ENCODE assay signal across 8 cellular contexts in genomic region chr12:2794261-2794735, GRCh38. TPM values are rescaled to one million over a fixed set of nuclear protein-coding genes. Genes with fewer than 3 reads are reported as not detected.
DNase-seq lines count a peak whose midpoint lies in the region; ATAC-seq and TF ChIP-seq lines count a peak whose summit lies in the region.

No MANE protein-coding gene starts in this region.

- peak in 7 of 10 experiments; percentile 6 to 46 (median 17) for DNase-seq in CD4-positive, alpha-beta T cell
- DNase-seq in activated B cell treated with CpG ODN at 0.5 μM for 24 hours = peak; percentile 52
- DNase-seq in endodermal cell = no peak
- DNase-seq in mesothelial cell of epicardium (ENCODE audit: low spot score in 2 of 2, unreplicated experiment in 2 of 2) = peak in 1 of 2 experiments; percentile 44
- peak in 1 of 2 donors; percentile 81 for DNase-seq in suprapubic skin (ENCODE audit: low spot score in 2 of 2)

- H3K9ac ChIP-seq in endodermal cell (ENCODE audit: extremely low read depth, low read length, poor library complexity, severe bottlenecking) = peak overlapping the region; percentile 59

- peak; percentile 10 for ATAC-seq in CD4-positive, alpha-beta T cell (ENCODE audit: poor library complexity)
- ATAC-seq in HG02588 (IDR thresholded peaks at IDR 0.05; ENCODE audit: unreplicated experiment) (peak; percentile 5), activated B cell treated with CpG ODN at 0.5 μM for 24 hours (ENCODE audit: low read depth) (peak; percentile 9), HG02970 (IDR thresholded peaks at IDR 0.05; ENCODE audit: low FRiP score, unreplicated experiment) (no peak), GM19463 (IDR thresholded peaks at IDR 0.05; ENCODE audit: unreplicated experiment) (no peak)

- peaks cover 9% of the 10 kb centered on the region for H3K4me1 ChIP-seq in endodermal cell (ENCODE audit: control insufficient read depth, insufficient read depth, low read length)
- peaks cover 29% of the 10 kb centered on the region for H3K4me1 ChIP-seq in suprapubic skin

- no peak for TF ChIP-seq POLR2A in suprapubic skin (IDR thresholded peaks at IDR 0.05)

- TF ChIP-seq EP300 in suprapubic skin (IDR thresholded peaks at IDR 0.05) = no peak

- no peaks in the 10 kb centered on the region for H3K27me3 ChIP-seq in CD4-positive, alpha-beta T cell (ENCODE audit: control insufficient read depth, insufficient read depth, low read length)
- H3K27me3 ChIP-seq in endodermal cell (ENCODE audit: control insufficient read depth, insufficient read depth, low read length, poor library complexity, severe bottlenecking) (peaks cover 7% of the 10 kb centered on the region), suprapubic skin (no peaks in the 10 kb centered on the region)

- no peaks in the 10 kb centered on the region for H3K27me3 Mint-ChIP-seq in CD4-positive, alpha-beta T cell
- no peaks in the 10 kb centered on the region for H3K27me3 Mint-ChIP-seq in activated B cell treated with CpG ODN at 0.5 μM for 24 hours
- peaks cover 12% of the 10 kb centered on the region for H3K27me3 Mint-ChIP-seq in endodermal cell (ENCODE audit: insufficient read depth)
- no peaks in the 10 kb centered on the region for H3K27me3 Mint-ChIP-seq in mesothelial cell of epicardium (ENCODE audit: low read depth)

- intact Hi-C loops in CD4-positive, alpha-beta T cell (cut with DNase I, micrococcal nuclease) = loop anchor here (1.0 to 10.0 kb wide), 6 partner anchors 18 to 997 kb away; partner anchors contain the start of genes DCP1B (in 1 of the 2), FOXM1 (in 1 of the 2), ITFG2 (in 1 of the 2) and RHNO1 (in 1 of the 2)
- intact Hi-C loops in activated B cell treated with CpG ODN at 0.5 μM for 24 hours (cut with micrococcal nuclease) = loop anchor here (2.0 to 10.0 kb wide), 2 partner anchors 83 to 1481 kb away; partner anchors contain the start of genes CCND2, FOXM1 and RHNO1

- CTCF ChIA-PET in CD4-positive, alpha-beta T cell (lab: Charles Lee) = interaction anchor here (3.5 kb wide), 1 partner anchor 9 kb away, joined by 15 read pairs; no protein-coding TSS in a partner anchor
- CTCF ChIA-PET in activated B cell treated with CpG ODN at 0.5 μM for 24 hours (lab: Charles Lee) = interaction anchor here (1.0 kb wide), 1 partner anchor 20 kb away, joined by 3 read pairs; no protein-coding TSS in a partner anchor

- POLR2A ChIA-PET in CD4-positive, alpha-beta T cell (lab: Charles Lee) = interaction anchor here (0.5 to 4.9 kb wide), 8 partner anchors 10 to 1192 kb away, joined by 3 to 48 read pairs (median 6); partner anchors contain the start of genes FOXM1, ITFG2, RHNO1 and TULP3
- POLR2A ChIA-PET in activated B cell treated with CpG ODN at 0.5 μM for 24 hours (lab: Charles Lee) = interaction anchor here (0.6 to 4.7 kb wide), 4 partner anchors 11 to 103 kb away, joined by 3 to 36 read pairs (median 6); partner anchors contain the start of genes ITFG2 and TULP3

- no peaks in the 10 kb centered on the region for H3K9me3 Mint-ChIP-seq in CD4-positive, alpha-beta T cell
- H3K9me3 Mint-ChIP-seq in activated B cell treated with CpG ODN at 0.5 μM for 24 hours (no peaks in the 10 kb centered on the region), endodermal cell (no peaks in the 10 kb centered on the region), mesothelial cell of epicardium (no peaks in the 10 kb centered on the region)

- no peak for TF ChIP-seq CTCF in CD4-positive, alpha-beta T cell (IDR thresholded peaks at IDR 0.05)
- TF ChIP-seq CTCF in activated B cell treated with CpG ODN at 0.5 μM for 24 hours (IDR thresholded peaks at IDR 0.05) (no peak), endodermal cell (conservative IDR thresholded peaks at IDR 0.05) (no peak), mesothelial cell of epicardium (IDR thresholded peaks at IDR 0.05; ENCODE audit: unreplicated experiment) (no peak), suprapubic skin (IDR thresholded peaks at IDR 0.05) (no peak)

- H3K4me1 Mint-ChIP-seq in CD4-positive, alpha-beta T cell (ENCODE audit: low read depth) = peaks cover 34% of the 10 kb centered on the region
- H3K4me1 Mint-ChIP-seq in activated B cell treated with CpG ODN at 0.5 μM for 24 hours = peaks cover 20% of the 10 kb centered on the region
- peaks cover 23% of the 10 kb centered on the region for H3K4me1 Mint-ChIP-seq in endodermal cell
- H3K4me1 Mint-ChIP-seq in mesothelial cell of epicardium = peaks cover 23% of the 10 kb centered on the region

- H3K27ac Mint-ChIP-seq in CD4-positive, alpha-beta T cell = peak overlapping the region; percentile 83
- H3K27ac Mint-ChIP-seq in activated B cell treated with CpG ODN at 0.5 μM for 24 hours (peak overlapping the region; percentile 81), endodermal cell (no peak overlapping the region), mesothelial cell of epicardium (no peak overlapping the region)

- H3K27ac ChIP-seq in CD4-positive, alpha-beta T cell (ENCODE audit: low read depth, low read length) = peak overlapping the region; percentile 64
- H3K27ac ChIP-seq in endodermal cell (ENCODE audit: low read depth, low read length) = no peak overlapping the region
- H3K27ac ChIP-seq in suprapubic skin = peak overlapping the region; percentile 82

- H3K36me3 ChIP-seq in endodermal cell (ENCODE audit: control insufficient read depth, insufficient read depth, low read length) (peaks cover 27% of the 10 kb centered on the region), suprapubic skin (peaks cover 19% of the 10 kb centered on the region)

- H3K9me3 ChIP-seq in CD4-positive, alpha-beta T cell (ENCODE audit: control insufficient read depth, low read length) = no peaks in the 10 kb centered on the region
- H3K9me3 ChIP-seq in endodermal cell (ENCODE audit: control insufficient read depth, low read length) (no peaks in the 10 kb centered on the region), suprapubic skin (no peaks in the 10 kb centered on the region)

- peak overlapping the region; percentile 96 for H3K4me3 Mint-ChIP-seq in CD4-positive, alpha-beta T cell
- H3K4me3 Mint-ChIP-seq in activated B cell treated with CpG ODN at 0.5 μM for 24 hours (peak overlapping the region; percentile 86), endodermal cell (peak overlapping the region; percentile 65), mesothelial cell of epicardium (peak overlapping the region; percentile 69)

- 4 to 12% methylated on average over 10 to 43 of the region's 43 CpGs for WGBS in endodermal cell (ENCODE audit: insufficient coverage in 1 of 2, insufficient read length in 1 of 2), 2 experiments
- WGBS in suprapubic skin = 1% methylated on average over 24 of the region's 43 CpGs

- peaks cover 34% of the 10 kb centered on the region for H3K36me3 Mint-ChIP-seq in CD4-positive, alpha-beta T cell (ENCODE audit: low read depth)
- peaks cover 33% of the 10 kb centered on the region for H3K36me3 Mint-ChIP-seq in activated B cell treated with CpG ODN at 0.5 μM for 24 hours (ENCODE audit: low read depth)
- peaks cover 25% of the 10 kb centered on the region for H3K36me3 Mint-ChIP-seq in endodermal cell (ENCODE audit: low read depth)
- peaks cover 13% of the 10 kb centered on the region for H3K36me3 Mint-ChIP-seq in mesothelial cell of epicardium

- peak overlapping the region; percentile 82 for H3K4me3 ChIP-seq in endodermal cell (ENCODE audit: low read length)
- H3K4me3 ChIP-seq in suprapubic skin = peak overlapping the region; percentile 82

RNA-seq across cellular contexts. Expression of gene FKBP4, which starts 0.5 kb away (rescaled TPM):
- 10 to 100 TPM; 35.7 to 40.3 TPM for total RNA-seq in CD4-positive, alpha-beta T cell
- 90.5 and 94.7 TPM in 2 replicates for total RNA-seq in activated B cell treated with CpG ODN at 0.5 μM for 24 hours
- 100 to 1,000 TPM; 139 to 253 TPM for total RNA-seq in endodermal cell
- 63.0 TPM for polyA plus RNA-seq in endodermal cell (2013, experiment 1 of 2)
- 56.7 TPM for polyA plus RNA-seq in endodermal cell (2013, experiment 2 of 2)
- 84.7 to 98.4 TPM (median 93.3 TPM) in 3 replicates for total RNA-seq in mesothelial cell of epicardium
- total RNA-seq in suprapubic skin = 10 to 100 TPM; 54.3 to 65.6 (median 59.5) TPM

RNA-seq across cellular contexts. Expression of gene ITFG2, which starts 18.2 kb away (rescaled TPM):
- 10 to 100 TPM; 61.3 to 68.5 TPM for total RNA-seq in CD4-positive, alpha-beta T cell
- total RNA-seq in activated B cell treated with CpG ODN at 0.5 μM for 24 hours (90.1 and 90.6 TPM in 2 replicates), endodermal cell (10 to 100 TPM; 22.5 to 59.5 TPM), mesothelial cell of epicardium (57.4 to 60.0 TPM (median 59.3 TPM) in 3 replicates), suprapubic skin (10 to 100 TPM; 22.4 to 93.3 (median 35.8) TPM)
- polyA plus RNA-seq in endodermal cell (2013, experiment 1 of 2) = 16.9 TPM
- 12.3 TPM for polyA plus RNA-seq in endodermal cell (2013, experiment 2 of 2)

RNA-seq across cellular contexts. Expression of gene NRIP2, which starts 40.5 kb away (rescaled TPM):
- not detected for total RNA-seq in CD4-positive, alpha-beta T cell
- not detected in 2 replicates for total RNA-seq in activated B cell treated with CpG ODN at 0.5 μM for 24 hours
- not detected for total RNA-seq in endodermal cell
- 0.14 TPM for polyA plus RNA-seq in endodermal cell (2013, experiment 1 of 2)
- polyA plus RNA-seq in endodermal cell (2013, experiment 2 of 2) = 0.17 TPM
- 0.14 TPM in 1 of 3 replicates, not detected in the others for total RNA-seq in mesothelial cell of epicardium
- total RNA-seq in suprapubic skin = 1 to 10 TPM in 3 of 4 donors, under 1 TPM in 1; 0.48 to 4.7 (median 1.9) TPM

Comparison
In these comparisons a context has a peak if more than half of its experiments do, and no peak if none do; other contexts are left out.
1. ATAC-seq: peak in CD4-positive, alpha-beta T cell (single experiment), HG02588 (single experiment) and activated B cell treated with CpG ODN at 0.5 μM for 24 hours (single experiment); none in HG02970 (single experiment) and GM19463 (single experiment).
2. H3K27ac Mint-ChIP-seq: peak in CD4-positive, alpha-beta T cell (single experiment) and activated B cell treated with CpG ODN at 0.5 μM for 24 hours (single experiment); none in endodermal cell (single experiment) and mesothelial cell of epicardium (single experiment).
3. Peak in every context shown above with its lines, with median percentiles within 50 percentile points of each other: H3K4me3 Mint-ChIP-seq.